Comparison of ENCODE assay signal across 21 cellular contexts in the genomic region with DNA sequence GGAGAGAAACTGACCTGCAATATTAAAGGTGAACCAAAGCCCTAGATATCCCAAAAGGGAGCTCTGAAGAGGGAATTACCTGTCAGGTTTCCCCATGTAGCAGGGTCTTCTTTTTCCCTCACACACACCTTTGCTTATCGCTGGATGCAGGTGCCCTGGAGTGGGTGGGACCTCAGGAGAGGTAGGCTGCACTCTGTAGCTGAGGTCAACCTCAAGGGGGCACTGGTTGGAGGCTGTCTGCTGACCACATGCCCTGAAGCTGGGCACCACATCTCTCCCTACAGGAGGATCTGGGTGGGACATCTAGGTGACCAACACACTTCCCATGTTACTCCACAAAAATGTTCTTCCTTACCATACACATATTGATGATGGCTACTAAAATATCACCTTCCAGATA.
"Had no signal": no experiment of that assay in that cellular context is flagged by ENCODE, and none has a peak within 500 bp of the region (broad histone marks: within the 10 kb centered on the region; RNA-seq: fewer than 3 reads in every experiment).

No MANE protein-coding gene starts in this region.

- H3K4me3 Mint-ChIP-seq: dendritic cell treated with granulocyte-macrophage colony-stimulating factor and Interleukin-4, amounts not matched to agents 40 ng/mL and 50 ng/mL, for 4 days; effector memory CD8-positive, alpha-beta T cell; natural killer cell had no signal

- H3K4me1 Mint-ChIP-seq: natural killer cell had no signal

- H3K27ac ChIP-seq: foreskin keratinocyte, ovary, sigmoid colon, stomach, thoracic aorta, transverse colon had no signal

- H3K27me3 ChIP-seq: foreskin keratinocyte, ovary, sigmoid colon, stomach, transverse colon had no signal

- H3K4me3 ChIP-seq: mucosa of descending colon, ovary, sigmoid colon, skin epidermis, stomach, thoracic aorta, transverse colon had no signal

- FAIRE-seq: colon, kidney had no signal

- ATAC-seq: effector memory CD8-positive, alpha-beta T cell; foreskin keratinocyte; mucosa of descending colon; natural killer cell had no signal

- H3K9me3 ChIP-seq: mucosa of descending colon, ovary, sigmoid colon, stomach, thoracic aorta, transverse colon had no signal

- H3K27ac Mint-ChIP-seq: dendritic cell treated with granulocyte-macrophage colony-stimulating factor and Interleukin-4, amounts not matched to agents 40 ng/mL and 50 ng/mL, for 4 days; effector memory CD8-positive, alpha-beta T cell; natural killer cell; progenitor cell of endocrine pancreas had no signal

- H3K36me3 ChIP-seq: ovary, sigmoid colon, stomach, thoracic aorta, transverse colon had no signal

- H3K36me3 Mint-ChIP-seq: natural killer cell had no signal

- H3K4me1 ChIP-seq: foreskin keratinocyte, transverse colon had no signal

- H3K27me3 Mint-ChIP-seq: dendritic cell treated with granulocyte-macrophage colony-stimulating factor and Interleukin-4, amounts not matched to agents 40 ng/mL and 50 ng/mL, for 4 days; effector memory CD8-positive, alpha-beta T cell; progenitor cell of endocrine pancreas had no signal

- H3K9me3 Mint-ChIP-seq: effector memory CD8-positive, alpha-beta T cell; natural killer cell had no signal

- DNase-seq: cerebellar nuclear complex; effector memory CD8-positive, alpha-beta T cell; foreskin keratinocyte; kidney; left cardiac atrium; mucosa of descending colon; natural killer cell; nucleus accumbens; ovary; sigmoid colon; stimulated activated CD4-positive, alpha-beta T cell treated with anti-CD3 and anti-CD28 coated beads, Interleukin-2, amount 100 ng/mL, for 24 hours; stimulated activated CD4-positive, alpha-beta T cell treated with anti-CD3 and anti-CD28 coated beads, Interleukin-4, amount 100 ng/mL, for 4 hours; stimulated activated naive CD4-positive, alpha-beta T cell; stomach; substantia nigra; transverse colon had no signal
